18 cellular contexts compared by ENCODE assay signal in genomic region chr6:159378361-159378760, GRCh38.
"Had no signal": no experiment of that assay in that cellular context is flagged by ENCODE, and none has a peak within 500 bp of the region (broad histone marks: within the 10 kb centered on the region; RNA-seq: fewer than 3 reads in every experiment).

No MANE protein-coding gene starts in this region.

- ATAC-seq: naive thymus-derived CD8-positive, alpha-beta T cell had no signal

- H3K36me3 ChIP-seq: cardiac muscle cell, ovary, prostate gland, tibial nerve had no signal

- H3K27me3 ChIP-seq: cardiac muscle cell, ovary, tibial nerve had no signal

- H3K27ac ChIP-seq: cardiac muscle cell, ovary, prostate gland had no signal

- DNase-seq: activated CD4-positive, alpha-beta memory T cell treated with anti-CD3 and anti-CD28 coated beads for 36 hours; activated CD4-positive, alpha-beta T cell treated with anti-CD3 and anti-CD28 coated beads for 48 hours; activated naive CD4-positive, alpha-beta T cell treated with anti-CD3 and anti-CD28 coated beads for 36 hours; activated naive CD8-positive, alpha-beta T cell treated with anti-CD3 and anti-CD28 coated beads, Interleukin-2, amount 10 ng/mL, durations not matched to agents 7 days and 5 days; activated T-cell treated with anti-CD3 and anti-CD28 coated beads, Interleukin-2, amount 50 U/mL, for 48 hours; amygdala; dermis blood vessel endothelial cell; effector CD8-positive, alpha-beta T cell; erythroblast; hippocampal formation; naive thymus-derived CD8-positive, alpha-beta T cell; ovary; right cardiac atrium; stimulated activated CD4-positive, alpha-beta T cell treated with anti-CD3 and anti-CD28 coated beads, Interleukin-1b, Interleukin-23, amount 100 ng/mL, for 48 hours had no signal

- H3K4me1 ChIP-seq: prostate gland had no signal

- H3K9me3 ChIP-seq: ovary, prostate gland, tibial nerve had no signal

- H3K4me3 ChIP-seq: cardiac muscle cell, ovary, prostate gland, skin epidermis, tibial nerve had no signal
